In the genomic region with DNA sequence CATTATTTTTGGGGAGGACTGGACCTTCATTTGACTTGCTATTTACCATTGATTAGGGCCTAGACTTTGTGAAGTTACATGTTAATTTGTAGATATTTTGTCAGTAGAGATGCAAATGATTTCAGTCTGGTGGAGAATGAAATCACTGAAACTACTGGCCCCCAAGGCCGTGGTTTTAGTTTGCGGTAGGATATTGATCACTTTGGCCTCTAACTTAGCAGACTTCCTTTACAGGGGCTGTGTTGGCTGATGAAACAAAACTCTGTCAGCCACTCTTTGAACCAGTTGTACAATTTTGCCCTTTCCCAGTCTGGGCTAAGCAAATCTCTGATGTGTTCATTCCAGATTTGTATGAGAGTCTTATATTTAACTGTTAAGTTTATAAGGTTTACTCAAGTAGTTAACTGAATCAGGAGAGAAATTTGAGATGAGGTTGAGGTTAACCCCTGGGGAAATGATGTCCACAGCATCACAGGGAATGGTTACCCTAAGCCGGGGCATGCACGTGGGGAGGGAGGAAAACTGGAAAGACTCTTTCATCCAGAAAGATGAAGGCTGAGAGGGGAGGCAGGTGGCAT, we compare ENCODE assay signal across 15 cellular contexts.
DNase-seq lines count a peak whose midpoint lies in the region; ATAC-seq and FAIRE-seq lines count a peak whose summit lies in the region.
"Had no signal": no experiment of that assay in that cellular context is flagged by ENCODE, and none has a peak within 500 bp of the region (broad histone marks: within the 10 kb centered on the region; RNA-seq: fewer than 3 reads in every experiment).

No MANE protein-coding gene starts in this region.

- ATAC-seq in GM19023 (IDR thresholded peaks at IDR 0.05; ENCODE audit: unreplicated experiment) (peak; percentile 63), HG02678 (IDR thresholded peaks at IDR 0.05; ENCODE audit: unreplicated experiment) (peak; percentile 63), T-helper 17 cell (no peak)

- H3K9me3 ChIP-seq in T-helper 17 cell (ENCODE audit: control insufficient read depth, low read length, poor library complexity, severe bottlenecking), result no peaks in the 10 kb centered on the region
- H3K9me3 ChIP-seq: thoracic aorta had no signal

- peaks cover 23% of the 10 kb centered on the region for H3K27me3 Mint-ChIP-seq in T-helper 17 cell

- no peaks in the 10 kb centered on the region for H3K36me3 Mint-ChIP-seq in T-helper 17 cell (ENCODE audit: low read depth)
- H3K36me3 Mint-ChIP-seq: CD4-positive, CD25-positive, alpha-beta regulatory T cell had no signal

- FAIRE-seq in GM18507 (lab: Jason Lieb, UNC) (peak; percentile 78), urothelium cell line (lab: Jason Lieb, UNC) (no peak)
- FAIRE-seq: small intestine had no signal

- H3K4me1 Mint-ChIP-seq in T-helper 17 cell, result peaks cover 7% of the 10 kb centered on the region

- H3K4me3 Mint-ChIP-seq in T-helper 17 cell, result no peak overlapping the region
- H3K4me3 Mint-ChIP-seq: CD4-positive, CD25-positive, alpha-beta regulatory T cell had no signal

- peak overlapping the region; percentile 24 for H3K27ac Mint-ChIP-seq in T-helper 17 cell

- no peak for DNase-seq in GM18507 (ENCODE audit: extremely low spot score, insufficient read length, low read depth)
- DNase-seq in T-helper 17 cell, result no peak
- no peak for DNase-seq in DMS114 treated with DMSO at 0.1 percent for 48 hours (lab: John Stamatoyannopoulos, UW; ENCODE audit: unreplicated experiment)
- DNase-seq in urothelium cell line (ENCODE audit: low spot score), result no peak
- no peak for DNase-seq in middle frontal gyrus (ENCODE audit: extremely low spot score, low spot score)
- DNase-seq: CD4-positive, CD25-positive, alpha-beta regulatory T cell; dermis blood vessel endothelial cell; GDM1; mesendoderm; NCI-H1092 treated with DMSO at 0.1 percent for 48 hours; NCI-H524; small intestine had no signal
